Comparison of ENCODE assay signal across 1 cellular context in genomic region chr16:2019919-2020831, GRCh38.
TF ChIP-seq lines count a peak whose summit lies in the region.

No MANE protein-coding gene starts in this region.

TF ChIP-seq in K562, 482 proteins besides CTCF, POLR2A, EP300 and RAD21 (continued from another document):
- TF ChIP-seq HMGXB4 (CRISPR knock-in tag; IDR thresholded peaks at IDR 0.05): no peak
- peak; percentile 12; the same call in 1 of the 2 replicates for TF ChIP-seq MYC (IDR thresholded peaks at IDR 0.05; ENCODE audit: low read depth, low read length)
- no peak for TF ChIP-seq MYC (CRISPR knock-in tag; IDR thresholded peaks at IDR 0.05; ENCODE audit: borderline replicate concordance, low read depth)
- no peak for TF ChIP-seq CBX5 (IDR thresholded peaks at IDR 0.05; ENCODE audit: borderline replicate concordance, low read depth)
- TF ChIP-seq MCM2 (IDR thresholded peaks at IDR 0.05; ENCODE audit: low read depth): no peak
- TF ChIP-seq RBFOX2 (IDR thresholded peaks at IDR 0.05; ENCODE audit: low read depth, low read length): peak; percentile 28; the same call in 1 of the 2 replicates
- no peak for TF ChIP-seq TAF9B (IDR thresholded peaks at IDR 0.05; ENCODE audit: partially characterized antibody)
- peak; percentile 74; the same call in 1 of the 2 replicates for TF ChIP-seq ZBTB7A (IDR thresholded peaks at IDR 0.05; ENCODE audit: borderline replicate concordance, control insufficient read depth, low read depth, low read length)
- TF ChIP-seq NFIC (IDR thresholded peaks at IDR 0.05): peak; percentile 33; the same call in 1 of the 2 replicates
- no peak for TF ChIP-seq TGIF2 (CRISPR knock-in tag; IDR thresholded peaks at IDR 0.05)
- no peak for TF ChIP-seq FOXK1 (CRISPR knock-in tag; IDR thresholded peaks at IDR 0.05; ENCODE audit: borderline replicate concordance)
- no peak for TF ChIP-seq ZNF24 (IDR thresholded peaks at IDR 0.05)
- TF ChIP-seq GABPB2 (CRISPR knock-in tag; conservative IDR thresholded peaks at IDR 0.05): no peak
- TF ChIP-seq, protein P1, sequence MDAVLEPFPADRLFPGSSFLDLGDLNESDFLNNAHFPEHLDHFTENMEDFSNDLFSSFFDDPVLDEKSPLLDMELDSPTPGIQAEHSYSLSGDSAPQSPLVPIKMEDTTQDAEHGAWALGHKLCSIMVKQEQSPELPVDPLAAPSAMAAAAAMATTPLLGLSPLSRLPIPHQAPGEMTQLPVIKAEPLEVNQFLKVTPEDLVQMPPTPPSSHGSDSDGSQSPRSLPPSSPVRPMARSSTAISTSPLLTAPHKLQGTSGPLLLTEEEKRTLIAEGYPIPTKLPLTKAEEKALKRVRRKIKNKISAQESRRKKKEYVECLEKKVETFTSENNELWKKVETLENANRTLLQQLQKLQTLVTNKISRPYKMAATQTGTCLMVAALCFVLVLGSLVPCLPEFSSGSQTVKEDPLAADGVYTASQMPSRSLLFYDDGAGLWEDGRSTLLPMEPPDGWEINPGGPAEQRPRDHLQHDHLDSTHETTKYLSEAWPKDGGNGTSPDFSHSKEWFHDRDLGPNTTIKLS (IDR thresholded peaks at IDR 0.05; ENCODE audit: borderline replicate concordance, low read depth): no peak
- no peak for TF ChIP-seq POLR2AphosphoS2 (IDR thresholded peaks at IDR 0.05; ENCODE audit: low read length)
- TF ChIP-seq, protein P2, sequence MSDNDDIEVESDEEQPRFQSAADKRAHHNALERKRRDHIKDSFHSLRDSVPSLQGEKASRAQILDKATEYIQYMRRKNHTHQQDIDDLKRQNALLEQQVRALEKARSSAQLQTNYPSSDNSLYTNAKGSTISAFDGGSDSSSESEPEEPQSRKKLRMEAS (CRISPR knock-in tag; IDR thresholded peaks at IDR 0.05): 0 out of 2 replicates have a peak, but pooled peaks have one; percentile 54
- TF ChIP-seq YY1 (IDR thresholded peaks at IDR 0.05; ENCODE audit: borderline replicate concordance in 1 of 3, control insufficient read depth in 1 of 3, extremely low read depth in 1 of 3, insufficient read depth in 3 of 3, insufficient read length in 1 of 3, insufficient replicate concordance in 2 of 3, low read depth in 1 of 3, low read length in 2 of 3): no peak
- no peak for TF ChIP-seq FOXK2 (conservative IDR thresholded peaks at IDR 0.05 in 1 of 2, IDR thresholded peaks at IDR 0.05 in 1 of 2; ENCODE audit: low read depth in 2 of 2)
- peak; percentile 24; the same call in 1 of the 2 replicates for TF ChIP-seq POLR2G (IDR thresholded peaks at IDR 0.05; ENCODE audit: low read depth, low read length)
- TF ChIP-seq, protein P3, sequence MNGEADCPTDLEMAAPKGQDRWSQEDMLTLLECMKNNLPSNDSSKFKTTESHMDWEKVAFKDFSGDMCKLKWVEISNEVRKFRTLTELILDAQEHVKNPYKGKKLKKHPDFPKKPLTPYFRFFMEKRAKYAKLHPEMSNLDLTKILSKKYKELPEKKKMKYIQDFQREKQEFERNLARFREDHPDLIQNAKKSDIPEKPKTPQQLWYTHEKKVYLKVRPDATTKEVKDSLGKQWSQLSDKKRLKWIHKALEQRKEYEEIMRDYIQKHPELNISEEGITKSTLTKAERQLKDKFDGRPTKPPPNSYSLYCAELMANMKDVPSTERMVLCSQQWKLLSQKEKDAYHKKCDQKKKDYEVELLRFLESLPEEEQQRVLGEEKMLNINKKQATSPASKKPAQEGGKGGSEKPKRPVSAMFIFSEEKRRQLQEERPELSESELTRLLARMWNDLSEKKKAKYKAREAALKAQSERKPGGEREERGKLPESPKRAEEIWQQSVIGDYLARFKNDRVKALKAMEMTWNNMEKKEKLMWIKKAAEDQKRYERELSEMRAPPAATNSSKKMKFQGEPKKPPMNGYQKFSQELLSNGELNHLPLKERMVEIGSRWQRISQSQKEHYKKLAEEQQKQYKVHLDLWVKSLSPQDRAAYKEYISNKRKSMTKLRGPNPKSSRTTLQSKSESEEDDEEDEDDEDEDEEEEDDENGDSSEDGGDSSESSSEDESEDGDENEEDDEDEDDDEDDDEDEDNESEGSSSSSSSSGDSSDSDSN (IDR thresholded peaks at IDR 0.05; ENCODE audit: borderline replicate concordance in 1 of 2, low read depth in 2 of 2, low read length in 2 of 2): no peak
- no peak for TF ChIP-seq RFX5 (IDR thresholded peaks at IDR 0.05; ENCODE audit: low read depth, low read length)
- no peak for TF ChIP-seq COPS2 (conservative IDR thresholded peaks at IDR 0.05)
- TF ChIP-seq HMG20B (CRISPR knock-in tag; IDR thresholded peaks at IDR 0.05): no peak
- TF ChIP-seq U2AF1 (optimal IDR thresholded peaks at IDR 0.05; ENCODE audit: low read depth, low read length): no peak
- TF ChIP-seq SP2 (IDR thresholded peaks at IDR 0.05; ENCODE audit: extremely low read depth, low read depth, low read length, poor library complexity, severe bottlenecking): no peak
